ENCODE assay signal across 17 cellular contexts in genomic region chr1:58804853-58805252, GRCh38. TPM values are rescaled to one million over a fixed set of nuclear protein-coding genes. Genes with fewer than 3 reads are reported as not detected.
A peak's percentile ranks its signal among the peaks of the same experiment; 100 is the strongest.
DNase-seq lines count a peak whose midpoint lies in the region; ATAC-seq, FAIRE-seq and TF ChIP-seq lines count a peak whose summit lies in the region.
"Had no signal": no experiment of that assay in that cellular context is flagged by ENCODE, and none has a peak within 500 bp of the region (broad histone marks: within the 10 kb centered on the region; RNA-seq: fewer than 3 reads in every experiment).

No MANE protein-coding gene starts in this region.

- no peaks in the 10 kb centered on the region for H3K9me3 ChIP-seq in H9 (ENCODE audit: control insufficient read depth, low read depth, low read length)
- H3K9me3 ChIP-seq in Panc1 (ENCODE audit: control insufficient read depth, insufficient read depth, low read depth, low read length): no peaks in the 10 kb centered on the region
- H3K9me3 ChIP-seq: ovary had no signal

- no peak overlapping the region for H3K4me2 ChIP-seq in H9 (ENCODE audit: insufficient read depth, insufficient read length, low read length)

- no peak overlapping the region for H3K23ac ChIP-seq in H9 (ENCODE audit: insufficient read length, low read depth, low read length)

- no peaks in the 10 kb centered on the region; the same call in 1 of the 2 replicates for H3K4me1 ChIP-seq in H9 (ENCODE audit: insufficient read depth, low read length)
- H3K4me1 ChIP-seq in Panc1 (ENCODE audit: control insufficient read depth, insufficient read depth, low read length): no peaks in the 10 kb centered on the region; the same call in 1 of the 2 replicates

- POLR2A ChIA-PET in Panc1 (lab: Charles Lee): no interaction called here

- intact Hi-C loops in Panc1 (cut with micrococcal nuclease; ENCODE audit: unreplicated experiment): no loop called here
- intact Hi-C loops in left colon (cut with DNase I, micrococcal nuclease): no loop called here

- H3K27me3 ChIP-seq in H9 (ENCODE audit: insufficient read depth, low read length) (no peaks in the 10 kb centered on the region), Panc1 (ENCODE audit: control insufficient read depth, insufficient read depth, low read length) (no peaks in the 10 kb centered on the region)
- H3K27me3 ChIP-seq: ovary had no signal

- no peak; the same call in 2 of the 3 replicates for TF ChIP-seq CTCF in H9 (conservative IDR thresholded peaks at IDR 0.05)
- TF ChIP-seq CTCF in Panc1 (IDR thresholded peaks at IDR 0.05): no peak

- no peak overlapping the region for H3K4ac ChIP-seq in H9 (ENCODE audit: low read depth, low read length)

- in situ Hi-C loops in Panc1 (cut with HindIII; ENCODE audit: low pct_unique_long_range_greater_than_20kb, low sequenced_read_pairs): no loop called here

- no peaks in the 10 kb centered on the region for H3K79me2 ChIP-seq in H9 (ENCODE audit: insufficient read depth, low read length)

- no peaks in the 10 kb centered on the region for H3K36me3 Mint-ChIP-seq in H9 (ENCODE audit: insufficient read depth in 1 of 3, low read depth in 3 of 3)
- H3K36me3 Mint-ChIP-seq: activated naive CD4-positive, alpha-beta T cell treated with anti-CD3 and anti-CD28 coated beads, Interleukin-2, amount 50 U/mL, for 72 hours; stimulated activated effector memory CD8-positive, alpha-beta T cell treated with anti-CD3 and anti-CD28 coated beads, Interleukin-12 subunit alpha, Interleukin-12 subunit beta, amount 100 ng/mL, for 72 hours had no signal

- no TSS peak for BruUV-seq in Panc1 (replicated peaks; lab: Mats Ljungman, UMichigan)

- no peak overlapping the region for H2BK12ac ChIP-seq in H9 (ENCODE audit: insufficient read length, low read depth, low read length)

- no peak overlapping the region for H2BK20ac ChIP-seq in H9 (ENCODE audit: low read depth, low read length, poor library complexity, severe bottlenecking)

- DNase-seq in COLO668 (lab: John Stamatoyannopoulos, UW; ENCODE audit: unreplicated experiment) (peak; percentile 69), H9 (peak; percentile 43), Panc1 (ENCODE audit: low read depth, low spot score) (no peak), left colon (peak; percentile 28 to 60), GM19239 (ENCODE audit: insufficient read length, low spot score) (no peak), dermis blood vessel endothelial cell (no peak)
- DNase-seq: activated T-cell treated with anti-CD3 and anti-CD28 coated beads for 4 hours; CD8-positive, alpha-beta memory T cell; left cardiac atrium; NCI-H187 treated with DMSO at 0.1 percent for 48 hours; NCI-H82; ovary had no signal

- no peaks in the 10 kb centered on the region for H4K20me1 ChIP-seq in H9 (ENCODE audit: control insufficient read depth, insufficient read depth, insufficient read length)

- H3K18ac ChIP-seq in H9 (ENCODE audit: insufficient read length, low read depth, low read length): no peak overlapping the region

- H3K27ac Mint-ChIP-seq in H9: no peak overlapping the region

- peaks cover 7 to 8% of the 10 kb centered on the region in 2 experiments for H3K4me1 Mint-ChIP-seq in H9

- no peak overlapping the region for H4K5ac ChIP-seq in H9 (ENCODE audit: insufficient read length, low read depth, low read length)

- H2BK15ac ChIP-seq in H9 (ENCODE audit: low read depth, low read length): no peak overlapping the region

- CTCF ChIA-PET in Panc1 (lab: Charles Lee): no interaction called here

- no peaks in the 10 kb centered on the region for H3K23me2 ChIP-seq in H9 (ENCODE audit: insufficient read length, low read depth, low read length, poor library complexity, severe bottlenecking)

- H3K14ac ChIP-seq in H9 (ENCODE audit: insufficient read depth, low read length): no peak overlapping the region

- ATAC-seq in Panc1 (peak; percentile 60; the same call in 1 of the 2 replicates), left colon (peak; percentile 69), GM21737 (IDR thresholded peaks at IDR 0.05; ENCODE audit: unreplicated experiment) (no peak), HG03039 (IDR thresholded peaks at IDR 0.05; ENCODE audit: unreplicated experiment) (no peak)
- ATAC-seq: activated naive CD4-positive, alpha-beta T cell treated with anti-CD3 and anti-CD28 coated beads, Interleukin-2, amount 50 U/mL, for 72 hours; left cardiac atrium; stimulated activated effector memory CD8-positive, alpha-beta T cell treated with anti-CD3 and anti-CD28 coated beads, Interleukin-12 subunit alpha, Interleukin-12 subunit beta, amount 100 ng/mL, for 72 hours had no signal

- no peak overlapping the region for H3K9ac ChIP-seq in H9 (ENCODE audit: extremely low read depth, insufficient read length, low read length)

- H3K36me3 ChIP-seq in Panc1 (ENCODE audit: control insufficient read depth, insufficient read depth, low read length): no peaks in the 10 kb centered on the region
- H3K36me3 ChIP-seq: ovary had no signal

- no CpG with 5 or more reads among the region's 1 CpG for WGBS in H9 (ENCODE audit: extremely low coverage, insufficient read length, low lambda C conversion rate)

- H3K4me3 ChIP-seq in Panc1 (ENCODE audit: low read depth in 2 of 2, low read length in 2 of 2): no peak overlapping the region
- H3K4me3 ChIP-seq: ovary had no signal

- no peak for FAIRE-seq in GM19239 (lab: Jason Lieb, UNC)
- FAIRE-seq: bronchial epithelial cell had no signal

- H2BK5ac ChIP-seq in H9 (ENCODE audit: insufficient read length, low read length): no peak overlapping the region

- H3K79me1 ChIP-seq in H9 (ENCODE audit: insufficient read depth, low read depth, low read length, poor library complexity, severe bottlenecking): no peaks in the 10 kb centered on the region

- H2AK5ac ChIP-seq in H9 (ENCODE audit: insufficient read length, low read length): no peak overlapping the region

- H4K8ac ChIP-seq in H9 (replicated peaks; ENCODE audit: insufficient read length, low read depth, low read length): no peak overlapping the region

- no peak overlapping the region for H3T11ph ChIP-seq in H9 (ENCODE audit: low read length)

- no peak overlapping the region for H4K91ac ChIP-seq in H9 (ENCODE audit: insufficient read length, low read depth, low read length)

- no peak overlapping the region for H3K4me3 Mint-ChIP-seq in H9
- H3K4me3 Mint-ChIP-seq: CD8-positive, alpha-beta memory T cell; stimulated activated effector memory CD8-positive, alpha-beta T cell treated with anti-CD3 and anti-CD28 coated beads, Interleukin-12 subunit alpha, Interleukin-12 subunit beta, amount 100 ng/mL, for 72 hours had no signal

- no peaks in the 10 kb centered on the region; the same call in 1 of the 2 replicates for H3K27me3 Mint-ChIP-seq in H9 (ENCODE audit: low read depth)
- H3K27me3 Mint-ChIP-seq: CD8-positive, alpha-beta memory T cell had no signal

- H2AFZ ChIP-seq in H9 (ENCODE audit: low read length): no peak overlapping the region

- no peak overlapping the region for H3K56ac ChIP-seq in H9 (ENCODE audit: insufficient read length, low read depth, low read length)

- H3K9me3 Mint-ChIP-seq in H9: no peaks in the 10 kb centered on the region
- H3K9me3 Mint-ChIP-seq: activated naive CD4-positive, alpha-beta T cell treated with anti-CD3 and anti-CD28 coated beads, Interleukin-2, amount 50 U/mL, for 72 hours; CD8-positive, alpha-beta memory T cell; stimulated activated effector memory CD8-positive, alpha-beta T cell treated with anti-CD3 and anti-CD28 coated beads, Interleukin-12 subunit alpha, Interleukin-12 subunit beta, amount 100 ng/mL, for 72 hours had no signal

- H3K27ac ChIP-seq in H9 (ENCODE audit: insufficient read length, low read depth, low read length) (no peak overlapping the region), Panc1 (ENCODE audit: low read length) (peak overlapping the region; percentile 36; the same call in 1 of the 2 replicates)
- H3K27ac ChIP-seq: ovary had no signal

- no peak overlapping the region for H2BK120ac ChIP-seq in H9 (ENCODE audit: low read depth, low read length, poor library complexity, severe bottlenecking)

RNA-seq across cellular contexts. Expression of gene JUN, which starts 21.0 kb away (rescaled TPM):
- total RNA-seq in H9 (2021): 14.2 and 15.7 TPM in 2 replicates
- total RNA-seq in Panc1 (2021; ENCODE audit: unreplicated experiment): 70.0 TPM
- 74.0 TPM for polyA plus RNA-seq in Panc1 (2012; ENCODE audit: insufficient read length)
- total RNA-seq in left colon: 100 to 1,000 TPM; 184 to 199 TPM
- total RNA-seq in dermis blood vessel endothelial cell: 73.5 and 159 TPM in 2 replicates

Comparison
In these comparisons a context has a peak if more than half of its experiments do, and no peak if none do; other contexts are left out.
1. DNase-seq: peak in COLO668 (single experiment), H9 (single experiment) and left colon (2 of 2); none in Panc1 (single experiment), GM19239 (single experiment) and dermis blood vessel endothelial cell (single experiment).
2. ATAC-seq: peak in Panc1 (single experiment) and left colon (single experiment); none in GM21737 (single experiment) and HG03039 (single experiment).